25 cellular contexts compared by ENCODE assay signal in the genomic region with DNA sequence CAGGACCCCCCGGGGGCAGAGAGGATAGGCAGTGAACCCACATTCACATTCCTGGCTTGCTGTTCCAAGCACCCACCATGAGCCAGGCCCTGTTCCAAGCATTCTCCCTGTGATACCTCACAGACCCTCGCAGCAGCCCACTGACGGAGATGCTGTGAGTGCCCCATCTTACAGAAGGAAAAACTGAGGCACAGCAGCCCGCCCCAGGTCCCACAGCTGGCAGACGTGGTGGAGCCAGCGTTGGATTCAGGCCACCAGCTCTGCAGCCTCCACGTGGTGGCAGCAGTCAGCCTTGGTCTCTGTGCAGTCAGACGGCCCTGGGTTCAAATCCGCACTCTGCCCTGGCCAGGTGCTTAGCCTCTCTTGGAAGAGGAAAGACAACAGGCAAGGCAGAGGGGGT. TPM values are rescaled to one million over a fixed set of nuclear protein-coding genes. Genes with fewer than 3 reads are reported as not detected.
DNase-seq lines count a peak whose midpoint lies in the region; ATAC-seq, FAIRE-seq and TF ChIP-seq lines count a peak whose summit lies in the region.
"Had no signal": no experiment of that assay in that cellular context is flagged by ENCODE, and none has a peak within 500 bp of the region (broad histone marks: within the 10 kb centered on the region; RNA-seq: fewer than 3 reads in every experiment).

No MANE protein-coding gene starts in this region.

- no peak overlapping the region for H4K91ac ChIP-seq in H9 (ENCODE audit: insufficient read length, low read depth, low read length)

- no peaks in the 10 kb centered on the region for H3K9me1 ChIP-seq in K562 (ENCODE audit: control insufficient read depth, insufficient read depth, low read length)

- no peak overlapping the region for H2BK5ac ChIP-seq in H9 (ENCODE audit: insufficient read length, low read length)

- no peak for TF ChIP-seq EP300 in K562 (IDR thresholded peaks at IDR 0.05; ENCODE audit: low read length)

- CTCF ChIA-PET in A673 (lab: Charles Lee): no interaction called here
- CTCF ChIA-PET in K562 (lab: Yijun Ruan, JAX; ENCODE audit: low intra/inter-chr PET ratio): no interaction called here
- CTCF ChIA-PET in Caco-2 (lab: Charles Lee): no interaction called here

- no peaks in the 10 kb centered on the region for H3K79me2 ChIP-seq in H9 (ENCODE audit: insufficient read depth, low read length)
- no peaks in the 10 kb centered on the region for H3K79me2 ChIP-seq in K562 (ENCODE audit: control insufficient read depth, insufficient read depth, low read length)

- H3K4ac ChIP-seq in H9 (ENCODE audit: low read depth, low read length): no peak overlapping the region

- H2BK120ac ChIP-seq in H9 (ENCODE audit: low read depth, low read length, poor library complexity, severe bottlenecking): no peak overlapping the region

- H3K4me2 ChIP-seq in H9 (ENCODE audit: insufficient read depth, insufficient read length, low read length): no peak overlapping the region
- H3K4me2 ChIP-seq in K562 (ENCODE audit: insufficient read depth, low read length): no peak overlapping the region
- H3K4me2 ChIP-seq: GM23338 had no signal

- POLR2A ChIA-PET in A673 (lab: Charles Lee; ENCODE audit: low non-redundant PET) (no interaction called here), K562 (lab: Yijun Ruan, JAX) (interaction anchor here (0.6 to 1.7 kb wide), 8 partner anchors 14 to 429 kb away, joined by 3 to 8 read pairs (median 3); a partner anchor contains a TSS), Caco-2 (lab: Charles Lee) (no interaction called here)

- no peak overlapping the region for H3K14ac ChIP-seq in H9 (ENCODE audit: insufficient read depth, low read length)

- H3K9ac ChIP-seq in H9 (ENCODE audit: extremely low read depth, insufficient read length, low read length) (no peak overlapping the region), K562 (ENCODE audit: insufficient read depth in 1 of 2, low read depth in 2 of 2, low read length in 2 of 2) (peak overlapping the region in 1 of 2 experiments; percentile 65; a peak in 1 of 4 replicates)

- no peak for DNase-seq in A673 (ENCODE audit: low spot score)
- DNase-seq in H9: no peak
- DNase-seq in LNCaP clone FGC (ENCODE audit: low read depth): no peak
- peak in 2 of 4 experiments; percentile 43 to 45 for DNase-seq in K562 (ENCODE audit: extremely low read depth in 1 of 4, low spot score in 3 of 4)
- DNase-seq in Caco-2: no peak
- no peak for DNase-seq in NCI-H2227 treated with DMSO at 0.1 percent for 48 hours (lab: John Stamatoyannopoulos, UW)
- DNase-seq: central memory CD4-positive, alpha-beta T cell; midbrain; natural killer cell; NCI-H748 treated with DMSO at 0.1 percent for 48 hours; ovary; retina; stimulated activated CD4-positive, alpha-beta T cell treated with anti-CD3 and anti-CD28 coated beads, Interleukin-4, amount 100 ng/mL, for 24 hours; T-helper 9 cell; thyroid gland had no signal

- H3K36me3 ChIP-seq in A673 (ENCODE audit: insufficient read depth, low read length, poor library complexity, severe bottlenecking): no peaks in the 10 kb centered on the region
- H3K36me3 ChIP-seq in K562 (ENCODE audit: control insufficient read depth, insufficient read depth, low read length): no peaks in the 10 kb centered on the region
- no peaks in the 10 kb centered on the region for H3K36me3 ChIP-seq in Caco-2 (ENCODE audit: control insufficient read depth, insufficient read depth, low read length)
- H3K36me3 ChIP-seq: ovary had no signal

- H3K27ac Mint-ChIP-seq in H9 (no peak overlapping the region), Caco-2 (ENCODE audit: unreplicated experiment) (no peak overlapping the region)
- H3K27ac Mint-ChIP-seq: activated naive CD8-positive, alpha-beta T cell; dendritic cell treated with granulocyte-macrophage colony-stimulating factor and Interleukin-4, amounts not matched to agents 40 ng/mL and 50 ng/mL, for 4 days; GM23338; stimulated activated naive CD8-positive, alpha-beta T cell treated with anti-CD3 and anti-CD28 coated beads, Interleukin-15, Interleukin-2, amounts not matched to agents 100 ng/mL and 50 ng/mL, for 24 hours had no signal

- H2AFZ ChIP-seq in H9 (ENCODE audit: low read length): no peak overlapping the region
- H2AFZ ChIP-seq in K562 (ENCODE audit: low read depth, low read length): no peak overlapping the region
- H2AFZ ChIP-seq: GM23338 had no signal

- no peak overlapping the region for H2BK15ac ChIP-seq in H9 (ENCODE audit: low read depth, low read length)

- intact Hi-C loops in A673 (cut with micrococcal nuclease; ENCODE audit: unreplicated experiment) (no loop called here), K562 (cut with micrococcal nuclease) (loop anchor here (5.0 kb wide), 1 partner anchor 86 kb away; no protein-coding TSS in a partner anchor), Caco-2 (cut with micrococcal nuclease; ENCODE audit: unreplicated experiment) (no loop called here)

- no peaks in the 10 kb centered on the region for H3K4me1 ChIP-seq in A673 (ENCODE audit: insufficient read depth, low read length, poor library complexity, severe bottlenecking)
- H3K4me1 ChIP-seq in H9 (ENCODE audit: insufficient read depth, low read length): no peaks in the 10 kb centered on the region
- peaks cover 10 to 38% of the 10 kb centered on the region in 2 experiments; a peak in 4 of 5 replicates for H3K4me1 ChIP-seq in K562 (replicated peaks in 1 of 2; ENCODE audit: control insufficient read depth in 2 of 2, insufficient read depth in 2 of 2, low read length in 2 of 2)
- no peaks in the 10 kb centered on the region for H3K4me1 ChIP-seq in Caco-2
- H3K4me1 ChIP-seq: ascending aorta, thyroid gland had no signal

- H3K4me1 Mint-ChIP-seq in H9: 0 out of 4 replicates have a peak, but pooled peaks cover 0 to 8% of the 10 kb centered on the region in 2 experiments
- H3K4me1 Mint-ChIP-seq in Caco-2 (ENCODE audit: low read depth, unreplicated experiment): no peaks in the 10 kb centered on the region
- H3K4me1 Mint-ChIP-seq: GM23338, natural killer cell had no signal

- H3K36me3 Mint-ChIP-seq in H9 (ENCODE audit: insufficient read depth in 1 of 3, low read depth in 3 of 3) (peaks cover 0 to 4% (median 0%) of the 10 kb centered on the region in 3 experiments; a peak in 2 of 7 replicates), Caco-2 (ENCODE audit: insufficient read depth, unreplicated experiment) (no peaks in the 10 kb centered on the region)
- H3K36me3 Mint-ChIP-seq: activated naive CD8-positive, alpha-beta T cell; natural killer cell had no signal

- in situ Hi-C loops in K562 (cut with MboI): no loop called here

- no TSS peak for BruUV-seq in A673 (replicated peaks; lab: Mats Ljungman, UMichigan)
- no TSS peak for BruUV-seq in K562 (replicated peaks; lab: Mats Ljungman, UMichigan)
- BruUV-seq in Caco-2 (replicated peaks; lab: Mats Ljungman, UMichigan): no TSS peak

- peak in 1 of 2 experiments; percentile 62; a peak in 2 of 4 replicates for TF ChIP-seq RAD21 in K562 (CRISPR knock-in tag; conservative IDR thresholded peaks at IDR 0.05 in 1 of 2, IDR thresholded peaks at IDR 0.05 in 1 of 2)

- no peak overlapping the region for H3K18ac ChIP-seq in H9 (ENCODE audit: insufficient read length, low read depth, low read length)

- no peak overlapping the region for H3K56ac ChIP-seq in H9 (ENCODE audit: insufficient read length, low read depth, low read length)

- H3K23me2 ChIP-seq in H9 (ENCODE audit: insufficient read length, low read depth, low read length, poor library complexity, severe bottlenecking): no peaks in the 10 kb centered on the region

- H3K4me3 ChIP-seq in A673 (ENCODE audit: low read depth, low read length, poor library complexity, severe bottlenecking) (no peak overlapping the region), LNCaP clone FGC (ENCODE audit: low read depth, low read length) (no peak overlapping the region), K562 (no peak overlapping the region), Caco-2 (ENCODE audit: low read depth, low read length) (no peak overlapping the region)
- H3K4me3 ChIP-seq: ascending aorta, GM23338, ovary, thyroid gland had no signal

- no peak overlapping the region for H2BK12ac ChIP-seq in H9 (ENCODE audit: insufficient read length, low read depth, low read length)

- no peak overlapping the region for H2BK20ac ChIP-seq in H9 (ENCODE audit: low read depth, low read length, poor library complexity, severe bottlenecking)

- no peak overlapping the region for H2AK5ac ChIP-seq in H9 (ENCODE audit: insufficient read length, low read length)

- H3K27me3 Mint-ChIP-seq in H9 (ENCODE audit: low read depth): 0 out of 2 replicates have a peak, but pooled peaks cover 2% of the 10 kb centered on the region
- no peaks in the 10 kb centered on the region for H3K27me3 Mint-ChIP-seq in Caco-2 (ENCODE audit: insufficient read depth, unreplicated experiment)
- H3K27me3 Mint-ChIP-seq: activated naive CD8-positive, alpha-beta T cell; dendritic cell treated with granulocyte-macrophage colony-stimulating factor and Interleukin-4, amounts not matched to agents 40 ng/mL and 50 ng/mL, for 4 days; stimulated activated naive CD8-positive, alpha-beta T cell treated with anti-CD3 and anti-CD28 coated beads, Interleukin-15, Interleukin-2, amounts not matched to agents 100 ng/mL and 50 ng/mL, for 24 hours had no signal

- no peak for TF ChIP-seq POLR2A in K562 (conservative IDR thresholded peaks at IDR 0.05)
- TF ChIP-seq POLR2A in GM18505 (IDR thresholded peaks at IDR 0.05; ENCODE audit: borderline replicate concordance, extremely low read depth, insufficient read depth, insufficient read length): no peak

- H4K8ac ChIP-seq in H9 (replicated peaks; ENCODE audit: insufficient read length, low read depth, low read length): no peak overlapping the region

- TF ChIP-seq CTCF in A673 (conservative IDR thresholded peaks at IDR 0.05; ENCODE audit: low read depth, low read length) (0 out of 2 replicates have a peak, but pooled peaks have one; percentile 24), H9 (conservative IDR thresholded peaks at IDR 0.05) (peak; percentile 24; the same call in 1 of the 3 replicates), LNCaP clone FGC (IDR thresholded peaks at IDR 0.05; ENCODE audit: control insufficient read depth, extremely low read depth, insufficient read depth) (0 out of 2 replicates have a peak, but pooled peaks have one; percentile 20), K562 (IDR thresholded peaks at IDR 0.05 in 2 of 3, conservative IDR thresholded peaks at IDR 0.05 in 1 of 3; ENCODE audit: insufficient read depth in 2 of 3, low read depth in 1 of 3, low read length in 3 of 3) (peak; percentile 48 to 53 (median 50)), Caco-2 (IDR thresholded peaks at IDR 0.05; ENCODE audit: insufficient read depth in 1 of 2, low read depth in 1 of 2, low read length in 1 of 2, severe bottlenecking in 1 of 2, unreplicated experiment in 1 of 2) (no peak)

- H3K9me3 Mint-ChIP-seq in H9 (no peaks in the 10 kb centered on the region; a peak in 1 of 5 replicates), Caco-2 (ENCODE audit: unreplicated experiment) (no peaks in the 10 kb centered on the region)
- H3K9me3 Mint-ChIP-seq: dendritic cell treated with granulocyte-macrophage colony-stimulating factor and Interleukin-4, amounts not matched to agents 40 ng/mL and 50 ng/mL, for 4 days; GM23338; natural killer cell; stimulated activated naive CD8-positive, alpha-beta T cell treated with anti-CD3 and anti-CD28 coated beads, Interleukin-15, Interleukin-2, amounts not matched to agents 100 ng/mL and 50 ng/mL, for 24 hours had no signal

- H3K23ac ChIP-seq in H9 (ENCODE audit: insufficient read length, low read depth, low read length): no peak overlapping the region

- H3T11ph ChIP-seq in H9 (ENCODE audit: low read length): no peak overlapping the region

- no peaks in the 10 kb centered on the region for H4K20me1 ChIP-seq in H9 (ENCODE audit: control insufficient read depth, insufficient read depth, insufficient read length)
- peaks cover 6% of the 10 kb centered on the region; the same call in 1 of the 2 replicates for H4K20me1 ChIP-seq in K562 (replicated peaks; ENCODE audit: control insufficient read depth, insufficient read depth, low read length)

- H3K79me1 ChIP-seq in H9 (ENCODE audit: insufficient read depth, low read depth, low read length, poor library complexity, severe bottlenecking): no peaks in the 10 kb centered on the region

- peak; percentile 36 for ATAC-seq in K562
- no peak for ATAC-seq in GM21717 (IDR thresholded peaks at IDR 0.05; ENCODE audit: unreplicated experiment)
- no peak for ATAC-seq in GM18505 (IDR thresholded peaks at IDR 0.05; ENCODE audit: unreplicated experiment)
- ATAC-seq: GM23338, natural killer cell, Right ventricle myocardium inferior had no signal

- H3K4me3 Mint-ChIP-seq in H9 (no peak overlapping the region), Caco-2 (ENCODE audit: unreplicated experiment) (no peak overlapping the region)
- H3K4me3 Mint-ChIP-seq: activated naive CD8-positive, alpha-beta T cell; dendritic cell treated with granulocyte-macrophage colony-stimulating factor and Interleukin-4, amounts not matched to agents 40 ng/mL and 50 ng/mL, for 4 days; GM23338; natural killer cell; stimulated activated naive CD8-positive, alpha-beta T cell treated with anti-CD3 and anti-CD28 coated beads, Interleukin-15, Interleukin-2, amounts not matched to agents 100 ng/mL and 50 ng/mL, for 24 hours had no signal

- FAIRE-seq in K562 (lab: Jason Lieb, UNC): no peak
- FAIRE-seq: GM18507, islet of Langerhans had no signal

- no peaks in the 10 kb centered on the region for H3K9me3 ChIP-seq in A673 (ENCODE audit: low read depth, low read length, poor library complexity, severe bottlenecking)
- no peaks in the 10 kb centered on the region for H3K9me3 ChIP-seq in H9 (ENCODE audit: control insufficient read depth, low read depth, low read length)
- H3K9me3 ChIP-seq in K562 (replicated peaks; ENCODE audit: control insufficient read depth, insufficient read depth, low read depth, low read length): no peaks in the 10 kb centered on the region
- H3K9me3 ChIP-seq in Caco-2: no peaks in the 10 kb centered on the region
- H3K9me3 ChIP-seq: ascending aorta, ovary, thyroid gland had no signal

- no peak overlapping the region for H3K27ac ChIP-seq in A673 (ENCODE audit: low read depth, low read length, poor library complexity, severe bottlenecking)
- H3K27ac ChIP-seq in H9 (ENCODE audit: insufficient read length, low read depth, low read length): no peak overlapping the region
- H3K27ac ChIP-seq in K562 (ENCODE audit: extremely low read depth, low read depth, low read length): no peak overlapping the region
- H3K27ac ChIP-seq: ascending aorta, ovary, thyroid gland had no signal

- H3K27me3 ChIP-seq in A673 (replicated peaks; ENCODE audit: insufficient read depth, low read depth, low read length, poor library complexity) (no peaks in the 10 kb centered on the region), H9 (ENCODE audit: insufficient read depth, low read length) (no peaks in the 10 kb centered on the region), K562 (ENCODE audit: control insufficient read depth in 2 of 2, insufficient read depth in 2 of 2, low read length in 2 of 2) (no peaks in the 10 kb centered on the region), Caco-2 (replicated peaks; ENCODE audit: control insufficient read depth, insufficient read depth, low read length) (no peaks in the 10 kb centered on the region)
- H3K27me3 ChIP-seq: ascending aorta, ovary, thyroid gland had no signal

- H4K5ac ChIP-seq in H9 (ENCODE audit: insufficient read length, low read depth, low read length): no peak overlapping the region

- no CpG with 5 or more reads among the region's 9 CpGs for WGBS in H9 (ENCODE audit: extremely low coverage, insufficient read length, low lambda C conversion rate)
- WGBS in K562 (ENCODE audit: insufficient coverage, low coverage, missing lambda C conversion rate): 55% methylated on average over 8 of the region's 9 CpGs

RNA-seq across cellular contexts. Expression of a gene that starts 16.8 kb away (rescaled TPM):
- total RNA-seq in A673 (2021) (14.5 and 14.9 TPM in 2 replicates), H9 (2021) (5.8 and 5.9 TPM in 2 replicates), K562 (2014; rRNA removed) (5.3 and 6.0 TPM in 2 replicates), K562 (2014; rRNA removed; fragmentation: Illumina TruSeq; extraction: Trizol) (1.7 TPM in 2 replicates), K562 (2015; rRNA removed; fragmentation: Illumina TruSeq; extraction: Trizol) (3.8 and 4.1 TPM in 2 replicates), K562 (2021) (8.5 and 8.8 TPM in 2 replicates), Caco-2 (2022) (17.3 and 20.5 TPM in 2 replicates)
- 7.7 and 16.2 TPM in 2 replicates for total RNA-seq in K562 (2011; cell fraction: chromatin; rRNA removed; ENCODE audit: low replicate concordance)
- 17.6 and 18.3 TPM in 2 replicates for total RNA-seq in K562 (2011; cell fraction: nucleolus; rRNA removed)
- 12.6 TPM in 2 replicates for total RNA-seq in K562 (2011; cell fraction: nucleoplasm; rRNA removed)
- polyA plus RNA-seq in K562 (2011; rRNA removed) (2.5 and 3.7 TPM in 2 replicates), K562 (2014; fragmentation: Illumina TruSeq; extraction: Trizol) (3.7 and 4.8 TPM in 2 replicates), K562 (2014; fragmentation: Nextera tagmentation; extraction: Ambion mirVana) (under 1 TPM; 0.21 to 0.27 TPM), K562 (2014; rRNA removed) (4.2 and 4.9 TPM in 2 replicates)
- 3.8 and 8.3 TPM in 2 replicates for polyA plus RNA-seq in K562 (2011; cell fraction: cytosol; rRNA removed)
- 8.0 and 12.5 TPM in 2 replicates for polyA plus RNA-seq in K562 (2011; cell fraction: nucleus; rRNA removed)
- 5.9 and 18.3 TPM in 2 replicates for polyA plus RNA-seq in K562 (2012)
- 2.5 and 3.6 TPM in 2 replicates for polyA minus RNA-seq in K562 (2011; rRNA and poly(A)+ RNA removed)
- 6.9 and 13.0 TPM in 2 replicates for polyA minus RNA-seq in K562 (2011; cell fraction: cytosol; rRNA and poly(A)+ RNA removed)
- polyA minus RNA-seq in K562 (2011; cell fraction: nucleus; rRNA and poly(A)+ RNA removed): 5.7 and 6.0 TPM in 2 replicates

RNA-seq across cellular contexts. Expression of a gene that starts 48.7 kb away (rescaled TPM):
- total RNA-seq in A673 (2021): 391 and 402 TPM in 2 replicates
- total RNA-seq in H9 (2021): 328 and 329 TPM in 2 replicates
- 15.5 and 27.2 TPM in 2 replicates for total RNA-seq in K562 (2011; cell fraction: chromatin; rRNA removed; ENCODE audit: low replicate concordance)
- total RNA-seq in K562 (2011; cell fraction: nucleolus; rRNA removed): 14.7 and 15.3 TPM in 2 replicates
- 23.0 and 24.2 TPM in 2 replicates for total RNA-seq in K562 (2011; cell fraction: nucleoplasm; rRNA removed)
- 147 and 234 TPM in 2 replicates for total RNA-seq in K562 (2014; rRNA removed)
- 151 and 173 TPM in 2 replicates for total RNA-seq in K562 (2014; rRNA removed; fragmentation: Illumina TruSeq; extraction: Trizol)
- total RNA-seq in K562 (2015; rRNA removed; fragmentation: Illumina TruSeq; extraction: Trizol): 163 and 171 TPM in 2 replicates
- total RNA-seq in K562 (2021): 257 and 270 TPM in 2 replicates
- 123 and 143 TPM in 2 replicates for polyA plus RNA-seq in K562 (2011; rRNA removed)
- polyA plus RNA-seq in K562 (2011; cell fraction: cytosol; rRNA removed): 93.5 and 146 TPM in 2 replicates
- 74.4 and 83.5 TPM in 2 replicates for polyA plus RNA-seq in K562 (2011; cell fraction: nucleus; rRNA removed)
- 285 and 344 TPM in 2 replicates for polyA plus RNA-seq in K562 (2012)
- 185 and 221 TPM in 2 replicates for polyA plus RNA-seq in K562 (2014; fragmentation: Illumina TruSeq; extraction: Trizol)
- polyA plus RNA-seq in K562 (2014; fragmentation: Nextera tagmentation; extraction: Ambion mirVana): 10 to 100 TPM; 46.0 to 59.9 TPM
- polyA plus RNA-seq in K562 (2014; rRNA removed): 251 and 255 TPM in 2 replicates
- 49.7 and 58.2 TPM in 2 replicates for polyA minus RNA-seq in K562 (2011; rRNA and poly(A)+ RNA removed)
- polyA minus RNA-seq in K562 (2011; cell fraction: cytosol; rRNA and poly(A)+ RNA removed): 37.6 and 63.5 TPM in 2 replicates
- polyA minus RNA-seq in K562 (2011; cell fraction: nucleus; rRNA and poly(A)+ RNA removed): 13.9 and 29.2 TPM in 2 replicates
- 245 and 254 TPM in 2 replicates for total RNA-seq in Caco-2 (2022)

Comparison
In these comparisons a context has a peak if more than half of its experiments do, and no peak if none do; other contexts are left out.
1. CTCF ChIP-seq: peak in A673 (single experiment), H9 (single experiment), LNCaP clone FGC (single experiment) and K562 (3 of 3); none in Caco-2 (0 of 2).